17 cellular contexts compared by ENCODE assay signal in genomic region chr11:110446594-110446993, GRCh38. TPM values are rescaled to one million over a fixed set of nuclear protein-coding genes. Genes with fewer than 3 reads are reported as not detected.
DNase-seq lines count a peak whose midpoint lies in the region; ATAC-seq and TF ChIP-seq lines count a peak whose summit lies in the region.
"Had no signal": no experiment of that assay in that cellular context is flagged by ENCODE, and none has a peak within 500 bp of the region (broad histone marks: within the 10 kb centered on the region; RNA-seq: fewer than 3 reads in every experiment).

No MANE protein-coding gene starts in this region.

- H3K4ac ChIP-seq in mesendoderm (ENCODE audit: low read depth, low read length) = no peak overlapping the region

- no peaks in the 10 kb centered on the region for H3K79me2 ChIP-seq in mesendoderm (ENCODE audit: control insufficient read depth, insufficient read depth, low read length)

- H2AK5ac ChIP-seq in mesendoderm (ENCODE audit: low read length) = no peak overlapping the region

- H3K56ac ChIP-seq in mesendoderm (ENCODE audit: low read length) = no peak overlapping the region

- TF ChIP-seq POLR2A in breast epithelium (IDR thresholded peaks at IDR 0.05) = no peak

- no peaks in the 10 kb centered on the region for H3K27me3 Mint-ChIP-seq in MCF 10A (ENCODE audit: insufficient read depth, unreplicated experiment)
- no peaks in the 10 kb centered on the region for H3K27me3 Mint-ChIP-seq in central memory CD8-positive, alpha-beta T cell
- H3K27me3 Mint-ChIP-seq: B cell had no signal

- intact Hi-C loops in MCF 10A (cut with micrococcal nuclease) = no loop called here
- intact Hi-C loops in breast epithelium (cut with DNase I; ENCODE audit: low total_unique reads) = no loop called here

- H3K27me3 ChIP-seq in breast epithelium (no peaks in the 10 kb centered on the region), mesendoderm (ENCODE audit: insufficient read depth, low read length, poor library complexity) (no peaks in the 10 kb centered on the region)
- H3K27me3 ChIP-seq: BLaER1 treated with 17β-estradiol and CSF1 and Interleukin-3, amounts not matched to agents 10 nM and 100 nM had no signal

- peak overlapping the region; percentile 74 for H3K27ac Mint-ChIP-seq in MCF 10A (ENCODE audit: low read depth, unreplicated experiment)
- peak overlapping the region; percentile 78 for H3K27ac Mint-ChIP-seq in central memory CD8-positive, alpha-beta T cell (ENCODE audit: low read depth)
- H3K27ac Mint-ChIP-seq in stimulated activated effector memory CD8-positive, alpha-beta T cell treated with anti-CD3 and anti-CD28 coated beads, Interleukin-12 subunit alpha, Interleukin-12 subunit beta, amount 100 ng/mL, for 72 hours = peak overlapping the region; percentile 38
- H3K27ac Mint-ChIP-seq: B cell; CD8-positive, alpha-beta T cell; HFFc6 had no signal

- no peak overlapping the region for H3K9ac ChIP-seq in mesendoderm (ENCODE audit: low read length)
- H3K9ac ChIP-seq: BLaER1 treated with 17β-estradiol and CSF1 and Interleukin-3, amounts not matched to agents 10 nM and 100 nM; GM23248 had no signal

- POLR2A ChIA-PET in MCF 10A (lab: Yijun Ruan, JAX) = interaction anchor here (1.2 to 1.4 kb wide), 3 partner anchors 10 to 784 kb away, joined by 3 to 5 read pairs (median 4); no protein-coding TSS in a partner anchor

- no peak overlapping the region for H4K8ac ChIP-seq in mesendoderm (ENCODE audit: low read depth, low read length)

- no peak overlapping the region for H3K18ac ChIP-seq in mesendoderm (ENCODE audit: low read length)

- H2BK120ac ChIP-seq in mesendoderm (ENCODE audit: low read depth, low read length) = no peak overlapping the region

- H3K4me3 ChIP-seq in breast epithelium (no peak overlapping the region), mesendoderm (ENCODE audit: low read length) (no peak overlapping the region)
- H3K4me3 ChIP-seq: BLaER1 treated with 17β-estradiol and CSF1 and Interleukin-3, amounts not matched to agents 10 nM and 100 nM; GM12878; GM23248 had no signal

- H3K79me1 ChIP-seq in mesendoderm (ENCODE audit: low read length) = no peaks in the 10 kb centered on the region

- H4K5ac ChIP-seq in mesendoderm (ENCODE audit: low read length) = no peak overlapping the region

- no peak for DNase-seq in MCF 10A (ENCODE audit: unreplicated experiment)
- DNase-seq in breast epithelium (ENCODE audit: low spot score in 2 of 2) = no peak
- DNase-seq in central memory CD8-positive, alpha-beta T cell (ENCODE audit: low spot score in 2 of 2) = no peak
- no peak for DNase-seq in stimulated activated effector memory CD8-positive, alpha-beta T cell treated with anti-CD3 and anti-CD28 coated beads, Interleukin-12 subunit alpha, Interleukin-12 subunit beta, amount 100 ng/mL, for 72 hours (ENCODE audit: low spot score in 2 of 2)
- DNase-seq in DMS53 treated with DMSO at 0.1 percent for 48 hours (lab: John Stamatoyannopoulos, UW; ENCODE audit: unreplicated experiment) = no peak
- no peak for DNase-seq in mesendoderm
- DNase-seq: Calu3; CD8-positive, alpha-beta T cell; DND-41; EL; GM23248; HFFc6 had no signal

- H3K4me2 ChIP-seq in mesendoderm (ENCODE audit: low read length) = no peak overlapping the region
- H3K4me2 ChIP-seq: BLaER1 treated with 17β-estradiol and CSF1 and Interleukin-3, amounts not matched to agents 10 nM and 100 nM had no signal

- TF ChIP-seq CTCF in MCF 10A (IDR thresholded peaks at IDR 0.05; ENCODE audit: unreplicated experiment) = no peak
- TF ChIP-seq CTCF in breast epithelium (IDR thresholded peaks at IDR 0.05) = no peak
- no peak for TF ChIP-seq CTCF in VCaP (conservative IDR thresholded peaks at IDR 0.05)

- H3K27ac ChIP-seq in breast epithelium (no peak overlapping the region), VCaP (peak overlapping the region; percentile 25; the same call in 1 of the 2 replicates), mesendoderm (ENCODE audit: low read depth, low read length) (no peak overlapping the region)
- H3K27ac ChIP-seq: BLaER1 treated with 17β-estradiol and CSF1 and Interleukin-3, amounts not matched to agents 10 nM and 100 nM; GM23248 had no signal

- H2BK5ac ChIP-seq in mesendoderm (ENCODE audit: low read length) = no peak overlapping the region

- H3K36me3 ChIP-seq in breast epithelium (no peaks in the 10 kb centered on the region), mesendoderm (ENCODE audit: control insufficient read depth, insufficient read depth, low read length) (no peaks in the 10 kb centered on the region)

- no CpG with 5 or more reads among the region's 10 CpGs for WGBS in mesendoderm (ENCODE audit: extremely low coverage, insufficient coverage, low lambda C conversion rate)

- no peaks in the 10 kb centered on the region for H3K4me1 ChIP-seq in breast epithelium
- H3K4me1 ChIP-seq in mesendoderm (ENCODE audit: control insufficient read depth, low read depth, low read length) = no peaks in the 10 kb centered on the region
- H3K4me1 ChIP-seq: BLaER1 treated with 17β-estradiol and CSF1 and Interleukin-3, amounts not matched to agents 10 nM and 100 nM had no signal

- CTCF ChIA-PET in MCF 10A (lab: Yijun Ruan, JAX) = interaction anchor here (0.6 to 4.6 kb wide), 11 partner anchors 11 to 1461 kb away, joined by 3 to 43 read pairs (median 4); no protein-coding TSS in a partner anchor

- H3K9me3 Mint-ChIP-seq in MCF 10A (ENCODE audit: unreplicated experiment) = no peaks in the 10 kb centered on the region
- no peaks in the 10 kb centered on the region for H3K9me3 Mint-ChIP-seq in central memory CD8-positive, alpha-beta T cell
- H3K9me3 Mint-ChIP-seq in stimulated activated effector memory CD8-positive, alpha-beta T cell treated with anti-CD3 and anti-CD28 coated beads, Interleukin-12 subunit alpha, Interleukin-12 subunit beta, amount 100 ng/mL, for 72 hours = no peaks in the 10 kb centered on the region
- H3K9me3 Mint-ChIP-seq: CD8-positive, alpha-beta T cell; HFFc6 had no signal

- no peak overlapping the region for H2BK15ac ChIP-seq in mesendoderm (replicated peaks; ENCODE audit: low read depth)

- no peaks in the 10 kb centered on the region for H3K9me3 ChIP-seq in breast epithelium

- peaks cover 6% of the 10 kb centered on the region for H3K4me1 Mint-ChIP-seq in MCF 10A (ENCODE audit: insufficient read depth, unreplicated experiment)
- H3K4me1 Mint-ChIP-seq in central memory CD8-positive, alpha-beta T cell = peaks cover 33% of the 10 kb centered on the region
- peaks cover 20% of the 10 kb centered on the region for H3K4me1 Mint-ChIP-seq in stimulated activated effector memory CD8-positive, alpha-beta T cell treated with anti-CD3 and anti-CD28 coated beads, Interleukin-12 subunit alpha, Interleukin-12 subunit beta, amount 100 ng/mL, for 72 hours

- no TSS peak for BruUV-seq in MCF 10A (replicated peaks; lab: Mats Ljungman, UMichigan)

- H3K4me3 Mint-ChIP-seq in MCF 10A (ENCODE audit: unreplicated experiment) = no peak overlapping the region
- no peak overlapping the region for H3K4me3 Mint-ChIP-seq in central memory CD8-positive, alpha-beta T cell
- no peak overlapping the region for H3K4me3 Mint-ChIP-seq in stimulated activated effector memory CD8-positive, alpha-beta T cell treated with anti-CD3 and anti-CD28 coated beads, Interleukin-12 subunit alpha, Interleukin-12 subunit beta, amount 100 ng/mL, for 72 hours
- H3K4me3 Mint-ChIP-seq: B cell; CD8-positive, alpha-beta T cell; HFFc6 had no signal

- H3K23ac ChIP-seq in mesendoderm (ENCODE audit: low read length) = no peak overlapping the region

- ATAC-seq in central memory CD8-positive, alpha-beta T cell (replicated peaks; ENCODE audit: extremely low read depth, poor library complexity, severe bottlenecking) = no peak
- ATAC-seq in stimulated activated effector memory CD8-positive, alpha-beta T cell treated with anti-CD3 and anti-CD28 coated beads, Interleukin-12 subunit alpha, Interleukin-12 subunit beta, amount 100 ng/mL, for 72 hours = no peak
- ATAC-seq: CD8-positive, alpha-beta T cell; GM12878; HCT116 had no signal

- H3K36me3 Mint-ChIP-seq in MCF 10A (ENCODE audit: insufficient read depth, unreplicated experiment) = peaks cover 31% of the 10 kb centered on the region
- H3K36me3 Mint-ChIP-seq in central memory CD8-positive, alpha-beta T cell (ENCODE audit: insufficient read depth) = peaks cover 16% of the 10 kb centered on the region
- peaks cover 27% of the 10 kb centered on the region for H3K36me3 Mint-ChIP-seq in stimulated activated effector memory CD8-positive, alpha-beta T cell treated with anti-CD3 and anti-CD28 coated beads, Interleukin-12 subunit alpha, Interleukin-12 subunit beta, amount 100 ng/mL, for 72 hours

RNA-seq across cellular contexts. Expression of gene FDX1, which starts 16.8 kb away (rescaled TPM):
- 19.9 and 21.1 TPM in 2 replicates for total RNA-seq in MCF 10A (2022)
- total RNA-seq in breast epithelium = 10 to 100 TPM; 12.5 to 18.3 (median 15.2) TPM
- 11.1 TPM for polyA plus RNA-seq in mesendoderm (2013, experiment 1 of 2)
- 11.4 TPM for polyA plus RNA-seq in mesendoderm (2013, experiment 2 of 2)
